1 cellular context compared by ENCODE assay signal in genomic region chr12:117155278-117156060, GRCh38.
TF ChIP-seq lines count a peak whose summit lies in the region.

No MANE protein-coding gene starts in this region.

TF ChIP-seq in HepG2, 621 proteins besides CTCF, POLR2A, EP300 and RAD21 (continued from another document):
- no peak for TF ChIP-seq EEA1 (CRISPR knock-in tag; IDR thresholded peaks at IDR 0.05; ENCODE audit: borderline replicate concordance)
- TF ChIP-seq JUN (CRISPR knock-in tag; IDR thresholded peaks at IDR 0.05) = no peak
- no peak for TF ChIP-seq TBP (CRISPR knock-in tag; IDR thresholded peaks at IDR 0.05)
- TF ChIP-seq ADNP (CRISPR knock-in tag; IDR thresholded peaks at IDR 0.05) = no peak
- no peak for TF ChIP-seq CHD4 (IDR thresholded peaks at IDR 0.05; ENCODE audit: borderline replicate concordance, low read length)
